ENCODE assay signal across 1 cellular context in the genomic region with DNA sequence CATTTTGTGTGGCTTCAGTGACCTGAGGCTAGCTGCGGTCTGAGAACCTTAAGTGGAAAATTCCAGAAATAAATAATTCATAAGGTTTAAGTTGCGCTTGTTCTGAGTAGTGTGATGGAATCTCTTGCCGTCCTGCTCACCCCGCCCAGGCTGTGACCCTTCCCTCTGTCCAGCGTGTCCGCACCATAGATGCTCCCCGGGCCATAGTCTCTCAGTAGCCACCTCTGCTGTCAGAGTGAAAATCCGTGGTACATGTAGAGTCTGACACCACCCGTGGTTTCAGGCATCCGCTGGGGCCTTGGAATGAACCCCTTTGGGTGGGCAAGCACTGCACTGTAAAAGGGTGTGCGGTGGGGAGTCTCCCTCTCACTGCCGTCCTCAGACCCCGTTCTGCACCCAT.
TF ChIP-seq lines count a peak whose summit lies in the region.

No MANE protein-coding gene starts in this region.

TF ChIP-seq in H1, 55 proteins besides CTCF, POLR2A, EP300 and RAD21:
- TF ChIP-seq SIRT6 (IDR thresholded peaks at IDR 0.05; ENCODE audit: low read length): no peak
- TF ChIP-seq, protein P1, sequence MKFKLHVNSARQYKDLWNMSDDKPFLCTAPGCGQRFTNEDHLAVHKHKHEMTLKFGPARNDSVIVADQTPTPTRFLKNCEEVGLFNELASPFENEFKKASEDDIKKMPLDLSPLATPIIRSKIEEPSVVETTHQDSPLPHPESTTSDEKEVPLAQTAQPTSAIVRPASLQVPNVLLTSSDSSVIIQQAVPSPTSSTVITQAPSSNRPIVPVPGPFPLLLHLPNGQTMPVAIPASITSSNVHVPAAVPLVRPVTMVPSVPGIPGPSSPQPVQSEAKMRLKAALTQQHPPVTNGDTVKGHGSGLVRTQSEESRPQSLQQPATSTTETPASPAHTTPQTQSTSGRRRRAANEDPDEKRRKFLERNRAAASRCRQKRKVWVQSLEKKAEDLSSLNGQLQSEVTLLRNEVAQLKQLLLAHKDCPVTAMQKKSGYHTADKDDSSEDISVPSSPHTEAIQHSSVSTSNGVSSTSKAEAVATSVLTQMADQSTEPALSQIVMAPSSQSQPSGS (IDR thresholded peaks at IDR 0.05; ENCODE audit: low read length): no peak
- TF ChIP-seq ASH2L (IDR thresholded peaks at IDR 0.05; ENCODE audit: low read length): no peak
- TF ChIP-seq CHD1 (IDR thresholded peaks at IDR 0.05; ENCODE audit: low read depth, low read length): no peak
- no peak for TF ChIP-seq FOSL1 (IDR thresholded peaks at IDR 0.05; ENCODE audit: insufficient read depth, low read depth, low read length)
- TF ChIP-seq TAF7 (optimal IDR thresholded peaks at IDR 0.05; ENCODE audit: borderline replicate concordance, low read depth, low read length): no peak
- TF ChIP-seq, protein P2, sequence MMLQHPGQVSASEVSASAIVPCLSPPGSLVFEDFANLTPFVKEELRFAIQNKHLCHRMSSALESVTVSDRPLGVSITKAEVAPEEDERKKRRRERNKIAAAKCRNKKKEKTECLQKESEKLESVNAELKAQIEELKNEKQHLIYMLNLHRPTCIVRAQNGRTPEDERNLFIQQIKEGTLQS (IDR thresholded peaks at IDR 0.05; ENCODE audit: insufficient read depth, low read depth, low read length): no peak
- no peak for TF ChIP-seq CHD2 (IDR thresholded peaks at IDR 0.05; ENCODE audit: low read length)
- no peak for TF ChIP-seq SAP30 (IDR thresholded peaks at IDR 0.05; ENCODE audit: insufficient read depth, insufficient replicate concordance, low read length)
- TF ChIP-seq, protein P3, sequence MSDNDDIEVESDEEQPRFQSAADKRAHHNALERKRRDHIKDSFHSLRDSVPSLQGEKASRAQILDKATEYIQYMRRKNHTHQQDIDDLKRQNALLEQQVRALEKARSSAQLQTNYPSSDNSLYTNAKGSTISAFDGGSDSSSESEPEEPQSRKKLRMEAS (IDR thresholded peaks at IDR 0.05): no peak
